ENCODE assay signal across 8 cellular contexts in the genomic region with DNA sequence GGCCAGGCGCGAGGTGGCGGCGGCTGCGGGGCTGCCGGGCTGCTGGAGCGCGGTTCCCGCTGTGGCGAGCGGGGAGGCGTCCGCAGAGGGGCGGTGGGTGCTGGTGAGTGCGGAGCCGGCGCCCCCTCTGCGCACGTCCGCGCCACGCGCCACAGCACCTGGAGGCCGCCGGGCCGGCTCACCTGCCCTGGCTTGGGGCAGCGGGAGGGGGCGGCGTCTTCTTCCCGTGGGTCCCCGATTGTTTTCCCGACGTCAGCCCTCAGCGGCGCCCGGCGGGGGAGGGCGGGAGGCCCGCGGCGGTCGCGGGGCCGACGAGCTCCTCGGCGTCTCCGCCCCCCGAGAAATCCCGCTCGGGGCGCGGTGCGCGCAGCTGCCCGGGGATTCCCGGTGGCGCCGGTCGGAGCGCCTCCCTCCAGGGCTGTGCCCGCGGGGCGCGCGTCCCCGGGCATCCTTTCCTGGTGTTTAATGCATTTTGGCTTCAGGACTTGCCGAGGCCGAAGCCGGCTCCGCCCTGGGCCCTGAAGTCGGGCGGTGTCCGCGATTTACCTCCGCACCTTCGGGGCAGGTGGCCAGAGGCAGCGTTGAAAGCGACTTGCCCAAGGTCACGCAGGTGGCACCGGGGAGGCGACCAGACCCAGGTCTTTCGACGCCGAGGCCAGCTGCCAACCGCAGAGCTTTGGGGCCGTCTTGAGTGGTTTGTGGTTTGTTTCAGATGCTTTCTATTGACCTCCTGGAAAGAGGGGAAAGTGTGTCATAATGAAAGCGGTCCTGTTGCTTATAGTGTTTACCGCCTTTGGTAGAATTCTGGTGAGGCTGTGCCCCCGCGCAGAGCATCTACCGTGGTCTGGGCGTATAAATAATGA. TPM values are rescaled to one million over a fixed set of nuclear protein-coding genes. Genes with fewer than 3 reads are reported as not detected.
DNase-seq lines count a peak whose midpoint lies in the region; ATAC-seq and TF ChIP-seq lines count a peak whose summit lies in the region.

No MANE protein-coding gene starts in this region.

- DNase-seq in GM06990 (ENCODE audit: extremely low read depth, insufficient read length), result peak; percentile 71
- peak; percentile 44 for DNase-seq in H4 (ENCODE audit: low spot score)
- peak; percentile 70 for DNase-seq in M059J (ENCODE audit: low read depth)
- peak in 32 of 61 donors; percentile 12 to 76 (median 58) for DNase-seq in caudate nucleus (lab: John Stamatoyannopoulos, UW)
- no peak for DNase-seq in kidney epithelial cell (ENCODE audit: low read depth)
- DNase-seq in stimulated activated CD4-positive, alpha-beta T cell treated with anti-CD3 and anti-CD28 coated beads, Interleukin-15, amount 100 ng/mL, for 1 hour (ENCODE audit: low read depth in 1 of 2, low spot score in 1 of 2), result peak; percentile 55 to 61
- DNase-seq in AML-193 (lab: John Stamatoyannopoulos, UW), result no peak

- H3K27me3 ChIP-seq in GM06990 (replicated peaks; ENCODE audit: control insufficient read depth, insufficient read depth, low read length) (peaks cover 1% of the 10 kb centered on the region; the same call in 1 of the 2 replicates), kidney epithelial cell (ENCODE audit: control insufficient read depth, insufficient read depth, low read length) (no peaks in the 10 kb centered on the region)

- H3K4me3 ChIP-seq in GM06990 (replicated peaks; ENCODE audit: low read depth, low read length), result no peak overlapping the region
- peak overlapping the region; percentile 97 for H3K4me3 ChIP-seq in kidney epithelial cell (ENCODE audit: low read depth, low read length)

- H3K27ac ChIP-seq in caudate nucleus (ENCODE audit: low read depth, low read length), result peak overlapping the region; percentile 83

- TF ChIP-seq CTCF in GM06990 (IDR thresholded peaks at IDR 0.05; ENCODE audit: insufficient read depth, low read length, poor library complexity, severe bottlenecking), result no peak
- TF ChIP-seq CTCF in kidney epithelial cell (IDR thresholded peaks at IDR 0.05; ENCODE audit: insufficient read depth, low read length, poor library complexity, severe bottlenecking), result no peak

- H3K36me3 ChIP-seq in GM06990 (ENCODE audit: control insufficient read depth, insufficient read depth, low read length) (no peaks in the 10 kb centered on the region), kidney epithelial cell (ENCODE audit: control insufficient read depth, insufficient read depth, low read length) (no peaks in the 10 kb centered on the region)

- ATAC-seq in activated CD4-positive, CD25-positive, alpha-beta regulatory T cell treated with anti-CD3 and anti-CD28 coated beads, Interleukin-2, amount 50 U/mL, for 24 hours, result peak; percentile 17 to 41

RNA-seq across cellular contexts. Expression of a gene that starts 0.6 kb away (rescaled TPM):
- total RNA-seq in H4 (2014; rRNA removed; shearing (Covaris generic)), result 8.1 and 15.8 TPM in 2 replicates
- 8.8 and 13.5 TPM in 2 replicates for total RNA-seq in M059J (2014; rRNA removed; shearing (Covaris generic))
- total RNA-seq in kidney epithelial cell, result 42.5 and 48.7 TPM in 2 replicates

Comparison
In these comparisons a context has a peak if more than half of its experiments do, and no peak if none do; other contexts are left out.
1. DNase-seq: peak in GM06990 (single experiment), H4 (single experiment), M059J (single experiment), caudate nucleus (32 of 61) and stimulated activated CD4-positive, alpha-beta T cell treated with anti-CD3 and anti-CD28 coated beads, Interleukin-15, amount 100 ng/mL, for 1 hour (2 of 2); none in kidney epithelial cell (single experiment) and AML-193 (0 of 2).